29 cellular contexts compared by ENCODE assay signal in the genomic region with DNA sequence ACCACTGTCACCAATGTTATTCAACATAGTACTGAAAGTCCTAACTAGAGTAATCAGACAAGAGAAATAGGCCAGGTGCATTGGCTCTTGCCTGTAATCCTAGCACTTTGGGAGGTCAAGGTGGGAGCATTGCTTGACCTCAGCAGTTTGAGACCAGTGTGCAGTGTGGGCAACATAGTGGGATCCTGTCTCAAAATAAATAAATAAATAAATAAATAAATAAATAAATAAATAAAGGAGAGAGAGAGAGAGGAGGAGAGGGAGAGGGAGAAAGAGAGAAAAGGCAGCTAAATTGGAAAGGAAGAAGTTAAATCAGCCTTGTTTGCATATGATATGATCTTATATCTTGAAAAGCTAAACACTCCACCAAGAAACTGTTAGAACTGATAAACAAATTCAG.
"Had no signal": no experiment of that assay in that cellular context is flagged by ENCODE, and none has a peak within 500 bp of the region (broad histone marks: within the 10 kb centered on the region; RNA-seq: fewer than 3 reads in every experiment).

No MANE protein-coding gene starts in this region.

- H3K4me1 ChIP-seq: colonic mucosa, esophagus muscularis mucosa, esophagus squamous epithelium, foreskin keratinocyte, gastrocnemius medialis, gastroesophageal sphincter, heart left ventricle, heart right ventricle had no signal

- FAIRE-seq: colon, endometrium, endothelial cell of umbilical vein, frontal cortex had no signal

- H3K4me3 ChIP-seq: colonic mucosa, coronary artery, dorsolateral prefrontal cortex, esophagus muscularis mucosa, esophagus squamous epithelium, gastrocnemius medialis, gastroesophageal sphincter, heart left ventricle, heart right ventricle, hepatocyte had no signal

- ATAC-seq: effector memory CD8-positive, alpha-beta T cell; esophagus mucosa; foreskin keratinocyte; gastrocnemius medialis; gastroesophageal sphincter; heart left ventricle; heart right ventricle had no signal

- H3K36me3 ChIP-seq: colonic mucosa, esophagus muscularis mucosa, esophagus squamous epithelium, gastrocnemius medialis, gastroesophageal sphincter, heart left ventricle, heart right ventricle had no signal

- H3K9me3 ChIP-seq: colonic mucosa, esophagus muscularis mucosa, esophagus squamous epithelium, gastrocnemius medialis had no signal

- DNase-seq: colonic mucosa; cortex of kidney; dermis blood vessel endothelial cell; dorsolateral prefrontal cortex; effector CD4-positive, alpha-beta T cell; effector CD8-positive, alpha-beta T cell; effector memory CD4-positive, alpha-beta T cell; effector memory CD8-positive, alpha-beta T cell; endodermal cell; erythroblast; esophagus squamous epithelium; foreskin fibroblast; foreskin keratinocyte; foreskin melanocyte; gastrocnemius medialis; glutamatergic neuron; head of caudate nucleus; heart left ventricle; heart right ventricle had no signal

- H3K4me2 ChIP-seq: hepatocyte had no signal

- H3K27ac ChIP-seq: colonic mucosa, coronary artery, dorsolateral prefrontal cortex, epithelial cell of prostate, esophagus muscularis mucosa, esophagus squamous epithelium, foreskin keratinocyte, gastrocnemius medialis, gastroesophageal sphincter, heart left ventricle, heart right ventricle, hepatocyte had no signal
